8 cellular contexts compared by ENCODE assay signal in the genomic region with DNA sequence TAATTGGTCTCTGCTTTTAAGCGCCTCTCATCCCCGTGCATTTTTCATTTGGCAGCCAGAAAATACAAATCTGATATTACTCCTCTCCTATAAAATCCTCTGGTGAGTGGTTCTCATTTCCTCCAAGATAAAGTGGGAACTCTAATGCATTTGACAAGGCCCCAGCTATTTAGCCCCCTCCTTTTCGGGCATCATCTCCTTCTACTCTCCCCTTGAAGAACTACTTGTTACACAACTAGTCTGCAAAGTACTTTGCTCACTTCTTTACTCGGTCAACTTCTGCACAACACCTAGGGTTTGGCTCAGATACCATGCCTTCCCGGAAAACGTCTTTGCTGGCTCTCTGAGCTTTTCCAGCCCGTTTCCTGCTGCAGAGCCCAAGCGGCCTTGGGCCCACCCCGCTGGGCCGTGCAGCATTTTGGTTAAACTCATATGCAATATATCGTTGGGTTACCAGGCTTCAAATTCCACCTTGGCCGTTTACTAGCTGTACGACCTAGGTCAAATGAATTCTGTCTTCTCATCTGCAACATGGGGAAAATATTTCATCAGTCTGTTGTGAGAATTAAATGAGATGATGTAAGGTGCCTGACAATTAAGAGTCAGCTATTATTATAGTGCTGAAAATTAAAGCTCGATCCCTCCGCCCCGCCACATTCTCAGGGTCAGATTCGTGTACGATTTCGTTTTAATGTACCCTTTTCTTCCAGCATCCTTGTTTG. TPM values are rescaled to one million over a fixed set of nuclear protein-coding genes. Genes with fewer than 3 reads are reported as not detected.
DNase-seq lines count a peak whose midpoint lies in the region; ATAC-seq and TF ChIP-seq lines count a peak whose summit lies in the region.

No MANE protein-coding gene starts in this region.

- peak overlapping the region; percentile 97 for H3K27ac Mint-ChIP-seq in activated CD4-positive, alpha-beta T cell treated with anti-CD3 and anti-CD28 coated beads, Interleukin-2, amount 10 ng/mL, durations not matched to agents 24 days and 14 days
- H3K27ac Mint-ChIP-seq in activated T-helper 17 cell treated with anti-CD3 and anti-CD28 coated beads, Interleukin-2, amount 50 U/mL, for 72 hours: peak overlapping the region; percentile 91

- peaks cover 43% of the 10 kb centered on the region for H3K4me1 Mint-ChIP-seq in activated CD4-positive, alpha-beta T cell treated with anti-CD3 and anti-CD28 coated beads, Interleukin-2, amount 10 ng/mL, durations not matched to agents 24 days and 14 days
- peaks cover 24% of the 10 kb centered on the region for H3K4me1 Mint-ChIP-seq in activated T-helper 17 cell treated with anti-CD3 and anti-CD28 coated beads, Interleukin-2, amount 50 U/mL, for 72 hours

- peak overlapping the region; percentile 97 for H3K4me3 ChIP-seq in iPS-20b (ENCODE audit: low read length)

- peak overlapping the region; percentile 64 for H3K27ac ChIP-seq in iPS-20b (ENCODE audit: low read length)
- H3K27ac ChIP-seq in temporal lobe (ENCODE audit: low read depth, low read length): peak overlapping the region; percentile 95

- peak overlapping the region; percentile 99 for H3K4me3 Mint-ChIP-seq in activated CD4-positive, alpha-beta T cell treated with anti-CD3 and anti-CD28 coated beads, Interleukin-2, amount 10 ng/mL, durations not matched to agents 24 days and 14 days
- H3K4me3 Mint-ChIP-seq in activated T-helper 17 cell treated with anti-CD3 and anti-CD28 coated beads, Interleukin-2, amount 50 U/mL, for 72 hours: peak overlapping the region; percentile 86

- intact Hi-C loops in activated CD4-positive, alpha-beta T cell treated with anti-CD3 and anti-CD28 coated beads, Interleukin-2, amount 10 ng/mL, durations not matched to agents 24 days and 14 days (cut with micrococcal nuclease): loop anchor here (5.0 to 10.0 kb wide), 2 partner anchors 271 to 564 kb away; a partner anchor contains a TSS

- POLR2A ChIA-PET in HEK293T (lab: Yijun Ruan, JAX): interaction anchor here (0.7 to 5.0 kb wide), 38 partner anchors 10 to 702 kb away, joined by 3 to 109 read pairs (median 5); a partner anchor contains a TSS

- H3K27me3 ChIP-seq in iPS-20b (ENCODE audit: insufficient read depth, low read length): no peaks in the 10 kb centered on the region

- no peaks in the 10 kb centered on the region for H3K9me3 ChIP-seq in iPS-20b (ENCODE audit: insufficient read depth, low read depth, low read length)

- H3K9me3 Mint-ChIP-seq in activated CD4-positive, alpha-beta T cell treated with anti-CD3 and anti-CD28 coated beads, Interleukin-2, amount 10 ng/mL, durations not matched to agents 24 days and 14 days: no peaks in the 10 kb centered on the region
- no peaks in the 10 kb centered on the region for H3K9me3 Mint-ChIP-seq in activated T-helper 17 cell treated with anti-CD3 and anti-CD28 coated beads, Interleukin-2, amount 50 U/mL, for 72 hours

- H3K27me3 Mint-ChIP-seq in activated CD4-positive, alpha-beta T cell treated with anti-CD3 and anti-CD28 coated beads, Interleukin-2, amount 10 ng/mL, durations not matched to agents 24 days and 14 days: no peaks in the 10 kb centered on the region
- H3K27me3 Mint-ChIP-seq in activated T-helper 17 cell treated with anti-CD3 and anti-CD28 coated beads, Interleukin-2, amount 50 U/mL, for 72 hours: no peaks in the 10 kb centered on the region

- peak overlapping the region; percentile 98; the same call in 1 of the 2 replicates for H3K9ac ChIP-seq in iPS-20b (ENCODE audit: low read depth, low read length)

- H3K36me3 Mint-ChIP-seq in activated CD4-positive, alpha-beta T cell treated with anti-CD3 and anti-CD28 coated beads, Interleukin-2, amount 10 ng/mL, durations not matched to agents 24 days and 14 days (ENCODE audit: low read depth): peaks cover 20% of the 10 kb centered on the region
- H3K36me3 Mint-ChIP-seq in activated T-helper 17 cell treated with anti-CD3 and anti-CD28 coated beads, Interleukin-2, amount 50 U/mL, for 72 hours (ENCODE audit: low read depth): peaks cover 40% of the 10 kb centered on the region

- peaks cover 22% of the 10 kb centered on the region for H3K36me3 ChIP-seq in iPS-20b (ENCODE audit: insufficient read depth, low read depth, low read length)

- no peak for ATAC-seq in activated T-helper 17 cell treated with anti-CD3 and anti-CD28 coated beads, Interleukin-2, amount 50 U/mL, for 72 hours (replicated peaks)
- ATAC-seq in GM21367 (IDR thresholded peaks at IDR 0.05; ENCODE audit: unreplicated experiment): no peak

- DNase-seq in activated CD4-positive, alpha-beta T cell treated with anti-CD3 and anti-CD28 coated beads, Interleukin-2, amount 10 ng/mL, durations not matched to agents 24 days and 14 days: peak; percentile 70
- no peak for DNase-seq in activated CD4-positive, alpha-beta T cell treated with anti-CD3 and anti-CD28 coated beads, Interleukin-2, amount 50 U/mL, for 1 hour
- DNase-seq in hippocampal formation (lab: John Stamatoyannopoulos, UW): no peak
- DNase-seq in HEK293T (ENCODE audit: extremely low spot score): no peak

- peaks cover 15% of the 10 kb centered on the region for H3K4me1 ChIP-seq in iPS-20b (ENCODE audit: insufficient read depth, low read length)

- CTCF ChIA-PET in HEK293T (lab: Yijun Ruan, JAX): interaction anchor here (0.6 to 3.0 kb wide), 7 partner anchors 12 to 893 kb away, joined by 3 to 54 read pairs (median 4); no protein-coding TSS in a partner anchor

TF ChIP-seq in HEK293T, 16 proteins besides CTCF, POLR2A, EP300 and RAD21:
- TF ChIP-seq L3MBTL2 (conservative IDR thresholded peaks at IDR 0.05) (no peak), BHLHE40 (IDR thresholded peaks at IDR 0.05; ENCODE audit: borderline replicate concordance) (no peak), SUZ12 (IDR thresholded peaks at IDR 0.05) (no peak), FOXM1 (IDR thresholded peaks at IDR 0.05; ENCODE audit: borderline replicate concordance) (no peak), HDGF (IDR thresholded peaks at IDR 0.05; ENCODE audit: borderline replicate concordance) (no peak)

RNA-seq across cellular contexts. Expression of a gene that starts 0.9 kb away (rescaled TPM):
- total RNA-seq in activated CD4-positive, alpha-beta T cell treated with anti-CD3 and anti-CD28 coated beads, Interleukin-2, amount 10 ng/mL, durations not matched to agents 24 days and 14 days: 326 and 338 TPM in 2 replicates
- total RNA-seq in activated T-helper 17 cell treated with anti-CD3 and anti-CD28 coated beads, Interleukin-2, amount 50 U/mL, for 72 hours: 100 to 1,000 TPM; 240 to 282 TPM
- 48.2 TPM for total RNA-seq in temporal lobe

RNA-seq across cellular contexts. Expression of a gene that starts 13.0 kb away (rescaled TPM):
- total RNA-seq in activated CD4-positive, alpha-beta T cell treated with anti-CD3 and anti-CD28 coated beads, Interleukin-2, amount 10 ng/mL, durations not matched to agents 24 days and 14 days: not detected in 2 replicates
- total RNA-seq in activated T-helper 17 cell treated with anti-CD3 and anti-CD28 coated beads, Interleukin-2, amount 50 U/mL, for 72 hours: not detected
- total RNA-seq in temporal lobe: 6.4 TPM

RNA-seq across cellular contexts. Expression of a gene that starts 47.7 kb away (rescaled TPM):
- not detected in 2 replicates for total RNA-seq in activated CD4-positive, alpha-beta T cell treated with anti-CD3 and anti-CD28 coated beads, Interleukin-2, amount 10 ng/mL, durations not matched to agents 24 days and 14 days
- not detected for total RNA-seq in activated T-helper 17 cell treated with anti-CD3 and anti-CD28 coated beads, Interleukin-2, amount 50 U/mL, for 72 hours
- not detected for total RNA-seq in temporal lobe

RNA-seq across cellular contexts. Expression of a gene that starts 55.4 kb away (rescaled TPM):
- total RNA-seq in activated CD4-positive, alpha-beta T cell treated with anti-CD3 and anti-CD28 coated beads, Interleukin-2, amount 10 ng/mL, durations not matched to agents 24 days and 14 days: not detected in 2 replicates
- not detected for total RNA-seq in activated T-helper 17 cell treated with anti-CD3 and anti-CD28 coated beads, Interleukin-2, amount 50 U/mL, for 72 hours
- 0.25 TPM for total RNA-seq in temporal lobe
